Comparison of ENCODE assay signal across 11 cellular contexts in genomic region chr7:74438327-74438726, GRCh38.
"Had no signal": no experiment of that assay in that cellular context is flagged by ENCODE, and none has a peak within 500 bp of the region (broad histone marks: within the 10 kb centered on the region; RNA-seq: fewer than 3 reads in every experiment).

No MANE protein-coding gene starts in this region.

- ATAC-seq: GM23338, HCT116 had no signal

- H3K27ac Mint-ChIP-seq: GM23338, H9, HFFc6 had no signal

- H3K9ac ChIP-seq: GM23248 had no signal

- DNase-seq: GM23248, GOT3, H7, H9, HCEC 1CT, HFFc6 had no signal

- H2AFZ ChIP-seq: GM23248, GM23338 had no signal

- H3K36me3 ChIP-seq: HAP-1 had no signal

- FAIRE-seq: H1, H54 had no signal

- H3K4me2 ChIP-seq: GM23338 had no signal

- H3K4me3 ChIP-seq: GM23248, GM23338, HAP-1 had no signal

- H3K4me1 ChIP-seq: HAP-1 had no signal

- H3K4me3 Mint-ChIP-seq: GM23338, H9, HFFc6 had no signal

- H3K27ac ChIP-seq: GM23248 had no signal
